20 cellular contexts compared by ENCODE assay signal in the genomic region with DNA sequence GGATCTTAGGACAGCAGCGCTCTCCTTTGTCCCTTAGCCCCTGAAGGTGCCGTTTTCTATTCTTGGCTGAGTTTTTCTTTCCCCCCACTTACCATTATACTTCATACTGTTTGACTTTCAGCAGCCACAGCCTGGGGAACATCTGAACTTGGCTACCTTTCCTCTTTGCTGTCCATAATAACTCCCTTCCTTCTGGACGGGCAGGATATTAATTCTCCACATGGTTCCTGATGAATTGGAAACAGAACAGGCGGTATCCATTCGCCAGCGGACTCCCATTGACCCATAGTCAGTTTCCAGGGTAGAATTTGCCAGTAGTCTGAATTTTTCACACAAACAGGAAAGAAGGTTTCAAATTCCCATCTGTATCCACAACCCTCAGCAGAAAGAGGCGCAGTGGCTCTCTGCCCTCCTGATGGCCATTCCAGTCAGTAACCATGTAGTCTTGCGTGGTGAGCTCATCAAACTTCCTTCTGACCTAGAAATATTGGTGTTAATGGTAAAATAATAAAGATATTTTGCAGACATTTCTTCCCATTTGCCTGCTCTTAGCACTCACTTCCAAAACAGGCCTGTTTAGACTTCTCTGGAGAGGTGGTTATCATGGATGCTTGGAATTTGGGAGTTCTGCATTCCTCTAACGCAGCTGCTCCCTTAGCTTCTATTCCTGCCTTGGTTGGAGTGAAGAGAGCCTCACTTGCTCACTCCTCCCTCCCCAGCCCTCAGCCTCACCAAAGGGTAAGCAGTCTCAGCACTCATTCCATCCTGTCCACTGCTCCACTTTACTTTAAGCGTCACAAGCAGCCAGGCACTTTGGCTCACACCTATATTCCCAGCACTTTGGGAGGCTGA.
"Had no signal": no experiment of that assay in that cellular context is flagged by ENCODE, and none has a peak within 500 bp of the region (broad histone marks: within the 10 kb centered on the region; RNA-seq: fewer than 3 reads in every experiment).

No MANE protein-coding gene starts in this region.

- H3K4me1 ChIP-seq: heart left ventricle, left lung, pancreas, right lobe of liver, tibial artery had no signal

- H3K36me3 ChIP-seq: brain microvascular endothelial cell, esophagus muscularis mucosa, gastroesophageal sphincter, heart left ventricle, left lung, pancreas, right lobe of liver, tibial artery had no signal

- H3K27me3 ChIP-seq: brain microvascular endothelial cell, esophagus muscularis mucosa, gastroesophageal sphincter, heart left ventricle, pancreas, right lobe of liver had no signal

- ATAC-seq: activated CD4-positive, alpha-beta T cell treated with anti-CD3 and anti-CD28 coated beads for 36 hours; activated T-helper 17 cell treated with anti-CD3 and anti-CD28 coated beads, Interleukin-2, amount 50 U/mL, for 72 hours; mucosa of descending colon; naive thymus-derived CD8-positive, alpha-beta T cell; pancreas; right lobe of liver had no signal

- H3K27ac ChIP-seq: brain microvascular endothelial cell, esophagus muscularis mucosa, left lung, pancreas, right lobe of liver, tibial artery had no signal

- H3K4me3 ChIP-seq: esophagus muscularis mucosa, gastroesophageal sphincter, heart left ventricle, left lung, mucosa of descending colon, pancreas, right lobe of liver, tibial artery had no signal

- DNase-seq: activated CD4-positive, alpha-beta T cell treated with anti-CD3 and anti-CD28 coated beads for 36 hours; activated CD4-positive, alpha-beta T cell treated with anti-CD3 and anti-CD28 coated beads, Interleukin-2, amount 50 U/mL, for 48 hours; activated naive CD4-positive, alpha-beta T cell treated with anti-CD3 and anti-CD28 coated beads for 36 hours; activated T-cell treated with anti-CD3 and anti-CD28 coated beads for 4 hours; brain microvascular endothelial cell; central memory CD4-positive, alpha-beta T cell; effector CD8-positive, alpha-beta T cell; left lung; mucosa of descending colon; naive thymus-derived CD8-positive, alpha-beta T cell; pancreas; right lobe of liver; stimulated activated CD4-positive, alpha-beta T cell treated with anti-CD3 and anti-CD28 coated beads, Interleukin-12 subunit alpha, Interleukin-12 subunit beta, amount 100 ng/mL, for 4 hours; stimulated activated CD4-positive, alpha-beta T cell treated with anti-CD3 and anti-CD28 coated beads, Interleukin-1b, Interleukin-23, amount 100 ng/mL, for 48 hours; stimulated activated naive CD4-positive, alpha-beta T cell treated with Interleukin-2 at 50 U/mL for 16 hours; tibial artery had no signal

- H3K9me3 ChIP-seq: pancreas, right lobe of liver, tibial artery had no signal
